25 cellular contexts compared by ENCODE assay signal in the genomic region with DNA sequence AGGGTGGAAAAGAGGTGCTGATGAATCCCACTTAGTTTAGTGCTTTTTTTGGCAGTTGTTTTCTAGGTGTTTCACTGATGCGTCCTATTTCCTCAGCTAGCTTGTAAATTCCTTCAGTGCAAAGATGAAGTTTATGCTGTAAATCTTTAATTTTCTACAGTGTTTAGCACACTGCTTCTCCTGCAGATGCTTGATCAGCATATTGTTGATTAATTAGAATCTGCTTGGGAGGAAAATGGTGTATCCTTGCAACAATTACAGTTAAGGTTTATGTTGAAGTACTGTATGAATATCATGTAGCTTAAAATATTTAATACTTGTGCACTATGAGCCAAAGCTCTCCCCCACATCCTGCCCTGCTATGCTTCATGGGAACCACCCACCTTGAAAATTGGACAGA.
"Had no signal": no experiment of that assay in that cellular context is flagged by ENCODE, and none has a peak within 500 bp of the region (broad histone marks: within the 10 kb centered on the region; RNA-seq: fewer than 3 reads in every experiment).

No MANE protein-coding gene starts in this region.

- H2AFZ ChIP-seq: hepatocyte had no signal

- H3K36me3 ChIP-seq: esophagus muscularis mucosa, gastroesophageal sphincter, heart left ventricle, left lung, lower lobe of right lung had no signal

- FAIRE-seq: colon, endothelial cell of umbilical vein, frontal cortex, kidney had no signal

- H3K4me1 Mint-ChIP-seq: immature natural killer cell; naive thymus-derived CD4-positive, alpha-beta T cell had no signal

- H3K27ac Mint-ChIP-seq: immature natural killer cell had no signal

- H3K9me3 Mint-ChIP-seq: immature natural killer cell; naive thymus-derived CD4-positive, alpha-beta T cell had no signal

- H3K4me3 Mint-ChIP-seq: immature natural killer cell; naive thymus-derived CD4-positive, alpha-beta T cell had no signal

- H3K27ac ChIP-seq: coronary artery, dorsolateral prefrontal cortex, esophagus muscularis mucosa, foreskin keratinocyte, gastroesophageal sphincter, heart left ventricle, hepatocyte, left lung, lower lobe of right lung had no signal

- H3K4me2 ChIP-seq: hepatocyte had no signal

- H3K79me2 ChIP-seq: hepatocyte had no signal

- ATAC-seq: foreskin keratinocyte; gastroesophageal sphincter; heart left ventricle; left colon; left lung; left ventricle myocardium superior; lower lobe of right lung; naive thymus-derived CD4-positive, alpha-beta T cell had no signal

- H3K27me3 ChIP-seq: dorsolateral prefrontal cortex, esophagus muscularis mucosa, gastroesophageal sphincter, heart left ventricle, hepatocyte, left lung had no signal

- DNase-seq: dermis blood vessel endothelial cell; dorsolateral prefrontal cortex; effector CD4-positive, alpha-beta T cell; effector memory CD4-positive, alpha-beta T cell; foreskin keratinocyte; heart left ventricle; hypothalamus; immature natural killer cell; islet precursor cell; kidney; kidney glomerular epithelial cell; left colon; left lung; left ventricle myocardium superior; lower lobe of right lung; mesenchymal stem cell; midbrain; naive thymus-derived CD4-positive, alpha-beta T cell had no signal

- H3K4me1 ChIP-seq: foreskin keratinocyte, left lung had no signal

- H3K36me3 Mint-ChIP-seq: naive thymus-derived CD4-positive, alpha-beta T cell had no signal

- H3K4me3 ChIP-seq: coronary artery, dorsolateral prefrontal cortex, esophagus muscularis mucosa, gastroesophageal sphincter, heart left ventricle, hepatocyte, left lung, lower lobe of right lung had no signal

- H3K9me3 ChIP-seq: esophagus muscularis mucosa, gastroesophageal sphincter, heart left ventricle, left lung, lower lobe of right lung had no signal
